8 cellular contexts compared by ENCODE assay signal in genomic region chr1:22976461-22977243, GRCh38. TPM values are rescaled to one million over a fixed set of nuclear protein-coding genes. Genes with fewer than 3 reads are reported as not detected.
DNase-seq lines count a peak whose midpoint lies in the region; ATAC-seq and TF ChIP-seq lines count a peak whose summit lies in the region.

No MANE protein-coding gene starts in this region.

- H3K4me3 Mint-ChIP-seq in activated naive CD8-positive, alpha-beta T cell treated with anti-CD3 and anti-CD28 coated beads for 36 hours = no peak overlapping the region

- intact Hi-C loops in left cardiac atrium (cut with DNase I) (loop anchor here (5.0 kb wide), 1 partner anchor 211 kb away; no protein-coding TSS in a partner anchor), psoas muscle (cut with DNase I) (loop anchor here (2.0 to 10.0 kb wide), 4 partner anchors 118 to 298 kb away; no protein-coding TSS in a partner anchor)

- H2AFZ ChIP-seq in ACC112 (ENCODE audit: low read length, unreplicated experiment) = peak overlapping the region; percentile 93

- H3K27me3 ChIP-seq in ACC112 (ENCODE audit: insufficient read depth, low read length) = no peaks in the 10 kb centered on the region; the same call in 1 of the 2 replicates
- peaks cover 0 to 30% (median 4%) of the 10 kb centered on the region in 3 donors for H3K27me3 ChIP-seq in psoas muscle (ENCODE audit: insufficient read depth in 3 of 3, low read length in 2 of 3)

- DNase-seq in MV-4-11 (lab: John Stamatoyannopoulos, UW) = peak; percentile 66
- DNase-seq in SHP77 treated with DMSO at 0.1 percent for 48 hours (lab: John Stamatoyannopoulos, UW) = peak; percentile 68
- DNase-seq in activated naive CD8-positive, alpha-beta T cell treated with anti-CD3 and anti-CD28 coated beads for 36 hours = peak; percentile 52
- peak; percentile 58 for DNase-seq in left cardiac atrium
- peak in 1 of 2 donors; percentile 36 for DNase-seq in psoas muscle

- ATAC-seq in GM18511 (IDR thresholded peaks at IDR 0.05; ENCODE audit: unreplicated experiment) (peak; percentile 56), left cardiac atrium (peak; percentile 96 to 98), psoas muscle (peak; percentile 84 to 92 (median 86)), GM18861 (IDR thresholded peaks at IDR 0.05; ENCODE audit: unreplicated experiment) (no peak)

- 33 to 35% (median 34%) methylated on average over 9 of the region's 9 CpGs for WGBS in psoas muscle, 3 donors

- TF ChIP-seq CTCF in psoas muscle (IDR thresholded peaks at IDR 0.05) = peak; percentile 64

- peaks cover 39% of the 10 kb centered on the region for H3K27me3 Mint-ChIP-seq in activated naive CD8-positive, alpha-beta T cell treated with anti-CD3 and anti-CD28 coated beads for 36 hours

- H3K9me3 ChIP-seq in psoas muscle = no peaks in the 10 kb centered on the region

- H3K9me3 Mint-ChIP-seq in activated naive CD8-positive, alpha-beta T cell treated with anti-CD3 and anti-CD28 coated beads for 36 hours = no peaks in the 10 kb centered on the region

- peak overlapping the region; percentile 24; the same call in 1 of the 2 replicates for H3K4me3 ChIP-seq in ACC112 (ENCODE audit: low read depth, low read length)
- H3K4me3 ChIP-seq in psoas muscle = no peak overlapping the region

- H3K27ac Mint-ChIP-seq in activated naive CD8-positive, alpha-beta T cell treated with anti-CD3 and anti-CD28 coated beads for 36 hours = no peak overlapping the region

- H3K4me1 ChIP-seq in ACC112 (ENCODE audit: control insufficient read depth, insufficient read depth, low read length, unreplicated experiment) (peaks cover 21% of the 10 kb centered on the region), psoas muscle (no peaks in the 10 kb centered on the region)

- no peak overlapping the region for H3K27ac ChIP-seq in ACC112 (ENCODE audit: low read depth, low read length)
- no peak overlapping the region for H3K27ac ChIP-seq in psoas muscle

- H3K36me3 Mint-ChIP-seq in activated naive CD8-positive, alpha-beta T cell treated with anti-CD3 and anti-CD28 coated beads for 36 hours = no peaks in the 10 kb centered on the region

- H3K36me3 ChIP-seq in ACC112 (ENCODE audit: insufficient read depth, low read length) (no peaks in the 10 kb centered on the region), psoas muscle (ENCODE audit: insufficient read depth in 1 of 2, low read depth in 1 of 2) (no peaks in the 10 kb centered on the region)

- no peaks in the 10 kb centered on the region for H3K4me1 Mint-ChIP-seq in activated naive CD8-positive, alpha-beta T cell treated with anti-CD3 and anti-CD28 coated beads for 36 hours

- H3K79me2 ChIP-seq in ACC112 (ENCODE audit: control insufficient read depth, insufficient read depth, low read length, unreplicated experiment) = no peaks in the 10 kb centered on the region

RNA-seq across cellular contexts. Expression of gene LACTBL1, which starts 4.0 kb away (rescaled TPM):
- total RNA-seq in activated naive CD8-positive, alpha-beta T cell treated with anti-CD3 and anti-CD28 coated beads for 36 hours = not detected
- total RNA-seq in left cardiac atrium (not detected), psoas muscle (not detected)
- polyA plus RNA-seq in psoas muscle = not detected

RNA-seq across cellular contexts. Expression of gene TEX46, which starts 39.0 kb away (rescaled TPM):
- not detected for total RNA-seq in activated naive CD8-positive, alpha-beta T cell treated with anti-CD3 and anti-CD28 coated beads for 36 hours
- total RNA-seq in left cardiac atrium (not detected), psoas muscle (not detected)
- polyA plus RNA-seq in psoas muscle = not detected

RNA-seq across cellular contexts. Expression of gene KDM1A, which starts 42.6 kb away (rescaled TPM):
- total RNA-seq in activated naive CD8-positive, alpha-beta T cell treated with anti-CD3 and anti-CD28 coated beads for 36 hours = 10 to 100 TPM; 79.1 to 81.6 TPM
- total RNA-seq in left cardiac atrium (10 to 100 TPM; 25.0 to 32.1 TPM), psoas muscle (10 to 100 TPM; 37.5 to 46.3 (median 42.8) TPM)
- polyA plus RNA-seq in psoas muscle = 10 to 100 TPM; 29.1 to 49.2 (median 35.8) TPM
